ENCODE assay signal across 31 cellular contexts in genomic region chr4:16284050-16284449, GRCh38.
"Had no signal": no experiment of that assay in that cellular context is flagged by ENCODE, and none has a peak within 500 bp of the region (broad histone marks: within the 10 kb centered on the region; RNA-seq: fewer than 3 reads in every experiment).

No MANE protein-coding gene starts in this region.

- H3K27me3 Mint-ChIP-seq: progenitor cell of endocrine pancreas; stimulated activated naive CD8-positive, alpha-beta T cell treated with anti-CD3 and anti-CD28 coated beads, Interleukin-15, amount 100 ng/mL, for 72 hours; type B pancreatic cell had no signal

- ATAC-seq: natural killer cell; psoas muscle; right cardiac atrium; sciatic nerve; stimulated activated memory B cell treated with anti-CD40 and anti-IgM and Interleukin-4, amounts not matched to agents 10 μg/mL and 1 μg/mL and 100 μg/mL, for 72 hours; stimulated activated naive CD8-positive, alpha-beta T cell treated with anti-CD3 and anti-CD28 coated beads, Interleukin-15, amount 100 ng/mL, for 72 hours; stimulated activated naive CD8-positive, alpha-beta T cell treated with anti-CD3 and anti-CD28 coated beads, Interleukin-15, Interleukin-2, amounts not matched to agents 100 U/mL and 50 U/mL, for 24 hours; upper lobe of right lung had no signal

- H3K4me3 ChIP-seq: neural progenitor cell, ovary, psoas muscle, skin epidermis, smooth muscle cell, spleen, suprapubic skin, testis, tibial artery, transverse colon, upper lobe of right lung, uterus had no signal

- DNase-seq: natural killer cell; occipital lobe; ovary; posterior cingulate gyrus; psoas muscle; right cardiac atrium; spleen; stimulated activated CD4-positive, alpha-beta T cell treated with anti-CD3 and anti-CD28 coated beads, Interleukin-12 subunit alpha, Interleukin-12 subunit beta, amount 100 ng/mL, for 4 hours; stimulated activated CD4-positive, alpha-beta T cell treated with anti-CD3 and anti-CD28 coated beads, Interleukin-1b, Interleukin-23, amount 100 ng/mL, for 48 hours; stimulated activated CD4-positive, alpha-beta T cell treated with anti-CD3 and anti-CD28 coated beads, Interleukin-4, amount 100 ng/mL, for 1 hour; stimulated activated CD4-positive, alpha-beta T cell treated with anti-CD3 and anti-CD28 coated beads, Interleukin-4, amount 100 ng/mL, for 4 hours; stimulated activated CD8-positive, alpha-beta memory T cell treated with anti-CD3 and anti-CD28 coated beads, Interleukin-4, amount 100 ng/mL, for 48 hours; stimulated activated naive CD4-positive, alpha-beta T cell; stimulated activated naive CD8-positive, alpha-beta T cell treated with anti-CD3 and anti-CD28 coated beads, Interleukin-15, amount 100 ng/mL, for 72 hours; stimulated activated naive CD8-positive, alpha-beta T cell treated with anti-CD3 and anti-CD28 coated beads, Interleukin-15, Interleukin-2, amounts not matched to agents 100 U/mL and 50 U/mL, for 24 hours; substantia nigra; testis; tibial artery; transverse colon; upper lobe of right lung; uterus had no signal

- H3K4me1 ChIP-seq: neural progenitor cell, parathyroid adenoma, psoas muscle, spleen, suprapubic skin, testis, tibial artery, transverse colon, upper lobe of right lung, uterus had no signal

- H3K4me1 Mint-ChIP-seq: natural killer cell; nephron; neural progenitor cell; stimulated activated memory B cell treated with anti-CD40 and anti-IgM and Interleukin-4, amounts not matched to agents 10 μg/mL and 1 μg/mL and 100 μg/mL, for 72 hours; stimulated activated naive CD8-positive, alpha-beta T cell treated with anti-CD3 and anti-CD28 coated beads, Interleukin-15, amount 100 ng/mL, for 72 hours had no signal

- H3K36me3 Mint-ChIP-seq: natural killer cell had no signal

- H3K9me3 Mint-ChIP-seq: natural killer cell had no signal

- H3K27ac Mint-ChIP-seq: natural killer cell; nephron; neural progenitor cell; progenitor cell of endocrine pancreas; stimulated activated memory B cell treated with anti-CD40 and anti-IgM and Interleukin-4, amounts not matched to agents 10 μg/mL and 1 μg/mL and 100 μg/mL, for 72 hours; stimulated activated naive CD8-positive, alpha-beta T cell treated with anti-CD3 and anti-CD28 coated beads, Interleukin-15, amount 100 ng/mL, for 72 hours; type B pancreatic cell had no signal

- H3K27ac ChIP-seq: neural progenitor cell, ovary, parathyroid adenoma, psoas muscle, skin epidermis, spleen, suprapubic skin, testis, tibial artery, transverse colon, upper lobe of right lung, uterus had no signal

- H3K9me3 ChIP-seq: ovary, psoas muscle, suprapubic skin, testis, tibial artery, transverse colon, upper lobe of right lung, uterus had no signal

- H3K4me3 Mint-ChIP-seq: natural killer cell; nephron; neural progenitor cell; stimulated activated memory B cell treated with anti-CD40 and anti-IgM and Interleukin-4, amounts not matched to agents 10 μg/mL and 1 μg/mL and 100 μg/mL, for 72 hours; stimulated activated naive CD8-positive, alpha-beta T cell treated with anti-CD3 and anti-CD28 coated beads, Interleukin-15, amount 100 ng/mL, for 72 hours; type B pancreatic cell had no signal

- H3K9ac ChIP-seq: neural progenitor cell, parathyroid adenoma had no signal

- H3K27me3 ChIP-seq: neural progenitor cell, ovary, suprapubic skin, testis, upper lobe of right lung, uterus had no signal

- H3K4me2 ChIP-seq: neural progenitor cell, smooth muscle cell had no signal

- H3K36me3 ChIP-seq: neural progenitor cell, ovary, spleen, suprapubic skin, tibial artery, transverse colon, upper lobe of right lung, uterus had no signal
